ENCODE assay signal across 14 cellular contexts in the genomic region with DNA sequence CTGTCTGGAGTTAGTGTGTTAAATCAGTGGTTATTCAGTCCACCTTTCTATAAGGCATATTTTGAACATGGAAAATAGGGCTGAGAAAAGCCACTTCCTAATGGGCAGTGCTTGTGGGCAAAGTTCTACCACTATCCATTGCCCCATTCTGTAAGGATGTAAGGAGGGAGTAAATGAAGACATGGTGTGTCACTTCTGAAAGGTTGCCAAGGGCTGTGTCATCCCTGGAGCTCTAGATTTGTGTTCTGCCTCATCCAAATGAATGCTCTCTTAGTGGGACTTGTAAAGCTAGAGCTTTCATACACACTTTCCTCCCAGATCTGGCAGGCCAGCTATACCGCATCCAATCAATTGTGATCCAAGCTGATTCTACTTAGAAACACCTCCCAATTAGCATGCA.
A peak's percentile ranks its signal among the peaks of the same experiment; 100 is the strongest.
DNase-seq lines count a peak whose midpoint lies in the region; ATAC-seq and TF ChIP-seq lines count a peak whose summit lies in the region.
"Had no signal": no experiment of that assay in that cellular context is flagged by ENCODE, and none has a peak within 500 bp of the region (broad histone marks: within the 10 kb centered on the region; RNA-seq: fewer than 3 reads in every experiment).

No MANE protein-coding gene starts in this region.

- H3K4me3 ChIP-seq in body of pancreas: no peak overlapping the region
- H3K4me3 ChIP-seq: left lung, PC-9, tibial nerve had no signal

- H3K36me3 Mint-ChIP-seq in CD14-positive monocyte: peaks cover 3% of the 10 kb centered on the region in 2 donors
- H3K36me3 Mint-ChIP-seq: activated naive CD8-positive, alpha-beta T cell treated with anti-CD3 and anti-CD28 coated beads, Interleukin-2, amount 10 ng/mL, durations not matched to agents 7 days and 5 days had no signal

- intact Hi-C loops in body of pancreas (cut with DNase I) (no loop called here), CD14-positive monocyte (cut with micrococcal nuclease) (no loop called here)

- DNase-seq in ACHN (peak; percentile 36), HT1080 (ENCODE audit: low read depth) (peak; percentile 97), amniotic epithelial cell (ENCODE audit: low read depth) (peak; percentile 78), hepatic stellate cell (ENCODE audit: low spot score) (peak; percentile 41), body of pancreas (no peak), GM10266 (ENCODE audit: extremely low spot score) (no peak), CD14-positive monocyte (ENCODE audit: low spot score) (no peak)
- DNase-seq: activated naive CD8-positive, alpha-beta T cell treated with anti-CD3 and anti-CD28 coated beads, Interleukin-2, amount 10 ng/mL, durations not matched to agents 7 days and 5 days; dermis blood vessel endothelial cell; head of caudate nucleus; left lung; PC-9 had no signal

- TF ChIP-seq CTCF in body of pancreas (IDR thresholded peaks at IDR 0.05): no peak
- no peak for TF ChIP-seq CTCF in GM10266 (IDR thresholded peaks at IDR 0.05; ENCODE audit: control insufficient read depth, insufficient read depth, low read depth, missing control alignments)
- TF ChIP-seq CTCF in CD14-positive monocyte (IDR thresholded peaks at IDR 0.05): no peak

- H3K4me3 Mint-ChIP-seq in CD14-positive monocyte: no peak overlapping the region
- H3K4me3 Mint-ChIP-seq: activated naive CD8-positive, alpha-beta T cell treated with anti-CD3 and anti-CD28 coated beads, Interleukin-2, amount 10 ng/mL, durations not matched to agents 7 days and 5 days had no signal

- H3K4me1 ChIP-seq in body of pancreas: no peaks in the 10 kb centered on the region
- H3K4me1 ChIP-seq: left lung, tibial nerve had no signal

- H3K27ac Mint-ChIP-seq in CD14-positive monocyte: no peak overlapping the region
- H3K27ac Mint-ChIP-seq: activated naive CD8-positive, alpha-beta T cell treated with anti-CD3 and anti-CD28 coated beads, Interleukin-2, amount 10 ng/mL, durations not matched to agents 7 days and 5 days had no signal

- peaks cover 0 to 3% (median 0%) of the 10 kb centered on the region in 7 donors for H3K9me3 Mint-ChIP-seq in CD14-positive monocyte
- H3K9me3 Mint-ChIP-seq: activated naive CD8-positive, alpha-beta T cell treated with anti-CD3 and anti-CD28 coated beads, Interleukin-2, amount 10 ng/mL, durations not matched to agents 7 days and 5 days had no signal

- 87 to 100% methylated on average over 1 of the region's 1 CpG for WGBS in body of pancreas, 2 donors

- H3K9me3 ChIP-seq in body of pancreas: no peaks in the 10 kb centered on the region
- H3K9me3 ChIP-seq: left lung, tibial nerve had no signal

- H3K4me1 Mint-ChIP-seq in CD14-positive monocyte: peaks cover 5% of the 10 kb centered on the region

- no peaks in the 10 kb centered on the region for H3K36me3 ChIP-seq in body of pancreas (replicated peaks in 1 of 2; ENCODE audit: insufficient read depth in 1 of 2, low read depth in 2 of 2)
- H3K36me3 ChIP-seq: left lung, tibial nerve had no signal

- ATAC-seq in body of pancreas: no peak
- ATAC-seq in HG02938 (IDR thresholded peaks at IDR 0.05; ENCODE audit: unreplicated experiment): no peak
- ATAC-seq: left lung had no signal

- no peaks in the 10 kb centered on the region for H3K27me3 ChIP-seq in body of pancreas
- H3K27me3 ChIP-seq: left lung, tibial nerve had no signal

- H3K27ac ChIP-seq in body of pancreas: no peak overlapping the region
- H3K27ac ChIP-seq: left lung, PC-9, tibial nerve had no signal

- no peaks in the 10 kb centered on the region for H3K27me3 Mint-ChIP-seq in CD14-positive monocyte (ENCODE audit: low read depth in 3 of 3)

- no peak for TF ChIP-seq POLR2A in body of pancreas (IDR thresholded peaks at IDR 0.05)

- in situ Hi-C loops in ACHN (cut with HindIII; ENCODE audit: low pct_ligation_motif_present, low pct_unique_long_range_greater_than_20kb, low sequenced_read_pairs): no loop called here

Comparison
In these comparisons a context has a peak if more than half of its experiments do, and no peak if none do; other contexts are left out.
1. DNase-seq: peak in ACHN (single experiment), HT1080 (single experiment), amniotic epithelial cell (single experiment) and hepatic stellate cell (single experiment); none in body of pancreas (0 of 4), GM10266 (single experiment) and CD14-positive monocyte (single experiment).